Comparison of ENCODE assay signal across 8 cellular contexts in the genomic region with DNA sequence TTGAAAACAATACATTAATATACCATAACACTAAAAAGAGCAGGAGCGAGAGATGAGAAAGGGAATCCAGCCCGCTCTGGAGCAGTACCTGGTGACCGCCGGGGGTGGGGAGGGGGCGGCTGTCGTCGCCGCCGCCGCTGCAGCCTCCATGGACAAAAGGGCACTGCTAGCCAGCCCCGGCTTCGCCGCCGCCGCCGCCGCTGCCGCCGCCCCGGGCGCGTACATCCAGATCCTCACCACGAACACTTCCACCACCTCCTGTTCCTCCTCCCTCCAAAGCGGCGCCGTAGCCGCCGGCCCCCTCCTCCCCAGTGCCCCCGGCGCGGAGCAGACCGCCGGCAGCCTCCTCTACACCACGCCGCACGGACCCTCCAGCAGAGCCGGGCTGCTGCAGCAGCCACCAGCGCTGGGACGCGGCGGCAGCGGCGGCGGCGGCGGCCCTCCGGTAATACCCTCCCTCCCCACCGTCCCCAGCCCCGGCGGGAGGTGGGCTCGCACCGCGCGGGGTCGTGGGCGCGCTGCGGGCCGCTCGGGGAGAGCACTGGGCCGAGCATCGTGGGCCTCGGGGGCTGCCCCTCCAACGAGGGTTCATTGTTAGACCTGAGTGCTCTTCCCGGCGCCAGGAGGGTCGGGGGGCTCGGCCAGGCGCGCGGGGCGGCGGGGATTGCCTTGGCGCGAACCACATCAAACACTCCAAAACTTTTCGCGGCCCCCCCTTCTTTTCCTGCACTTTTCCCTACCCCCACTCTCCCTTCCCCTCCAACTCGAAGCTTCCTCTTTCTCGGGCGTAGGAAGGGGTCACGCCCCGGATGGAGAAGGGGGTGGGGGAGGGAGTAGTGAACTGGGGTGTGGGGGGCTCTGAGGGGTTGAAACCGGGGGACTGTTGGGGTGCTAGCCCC. TPM values are rescaled to one million over a fixed set of nuclear protein-coding genes. Genes with fewer than 3 reads are reported as not detected.
DNase-seq lines count a peak whose midpoint lies in the region; ATAC-seq, FAIRE-seq and TF ChIP-seq lines count a peak whose summit lies in the region.

No MANE protein-coding gene starts in this region.

- intact Hi-C loops in endothelial cell of umbilical vein (cut with micrococcal nuclease) (loop anchor here (1.0 to 5.0 kb wide), 4 partner anchors 80 to 1187 kb away; no protein-coding TSS in a partner anchor), mucosa of descending colon (cut with DNase I, micrococcal nuclease) (no loop called here)

- CTCF ChIA-PET in endothelial cell of umbilical vein (lab: Charles Lee) = interaction anchor here (0.6 to 3.9 kb wide), 8 partner anchors 14 to 129 kb away, joined by 3 to 62 read pairs (median 22); no protein-coding TSS in a partner anchor

- H4K20me1 ChIP-seq in endothelial cell of umbilical vein (replicated peaks; ENCODE audit: control insufficient read depth, extremely low read depth, insufficient read depth, low read length) = peaks cover 2% of the 10 kb centered on the region

- H3K9me3 ChIP-seq in endothelial cell of umbilical vein (replicated peaks; ENCODE audit: control insufficient read depth, insufficient read depth, low read length) (no peaks in the 10 kb centered on the region), mucosa of descending colon (no peaks in the 10 kb centered on the region)

- TF ChIP-seq POLR2A in GM18951 (IDR thresholded peaks at IDR 0.05; ENCODE audit: extremely low read depth, insufficient read depth, insufficient read length) (peak; percentile 48), endothelial cell of umbilical vein (IDR thresholded peaks at IDR 0.05; ENCODE audit: low read depth, low read length) (peak; percentile 52)

- dilution Hi-C loops in endothelial cell of umbilical vein (cut with MboI; ENCODE audit: extremely low pct_ligation_motif_present, low sequenced_read_pairs) = no loop called here

- BruUV-seq in endothelial cell of umbilical vein (replicated peaks; lab: Mats Ljungman, UMichigan) = no TSS peak

- ATAC-seq in mucosa of descending colon = peak; percentile 42
- ATAC-seq in GM18520 (IDR thresholded peaks at IDR 0.05; ENCODE audit: unreplicated experiment) = no peak

- POLR2A ChIA-PET in endothelial cell of umbilical vein (lab: Charles Lee) = interaction anchor here (0.6 to 0.7 kb wide), 3 partner anchors 24 to 188 kb away, joined by 4 to 5 read pairs (median 4); no protein-coding TSS in a partner anchor

- TF ChIP-seq CTCF in endothelial cell of umbilical vein (IDR thresholded peaks at IDR 0.05; ENCODE audit: extremely low read depth in 1 of 2, insufficient read depth in 1 of 2, low read depth in 1 of 2, low read length in 2 of 2) (no peak), mucosa of descending colon (IDR thresholded peaks at IDR 0.05) (no peak)

- H3K27me3 ChIP-seq in ACC112 (ENCODE audit: insufficient read depth, low read length) (no peaks in the 10 kb centered on the region), endothelial cell of umbilical vein (ENCODE audit: control insufficient read depth in 2 of 2, insufficient read depth in 2 of 2, low read length in 2 of 2) (no peaks in the 10 kb centered on the region)

- H3K27ac ChIP-seq in ACC112 (ENCODE audit: low read depth, low read length) (peak overlapping the region; percentile 86), endothelial cell of umbilical vein (ENCODE audit: insufficient read depth, low read depth, low read length) (peak overlapping the region; percentile 56)

- H3K4me3 ChIP-seq in ACC112 (ENCODE audit: low read depth, low read length) (peak overlapping the region; percentile 89), endothelial cell of umbilical vein (replicated peaks in 1 of 3; ENCODE audit: insufficient read depth in 1 of 3, low read depth in 1 of 3, low read length in 3 of 3) (peak overlapping the region; percentile 64 to 78 (median 69)), mucosa of descending colon (peak overlapping the region; percentile 46)

- FAIRE-seq in endothelial cell of umbilical vein (lab: Jason Lieb, UNC) = peak; percentile 83

- H3K36me3 ChIP-seq in ACC112 (ENCODE audit: insufficient read depth, low read length) (peaks cover 3% of the 10 kb centered on the region; the same call in 1 of the 2 replicates), endothelial cell of umbilical vein (ENCODE audit: control insufficient read depth in 2 of 2, extremely low read depth in 1 of 2, insufficient read depth in 2 of 2, low read length in 2 of 2) (peaks cover 2 to 4% of the 10 kb centered on the region in 2 experiments), mucosa of descending colon (ENCODE audit: low read depth) (peaks cover 6% of the 10 kb centered on the region)

- H3K9ac ChIP-seq in endothelial cell of umbilical vein (replicated peaks; ENCODE audit: extremely low read depth, insufficient read depth, low read length) = peak overlapping the region; percentile 67

- H3K79me2 ChIP-seq in ACC112 (ENCODE audit: control insufficient read depth, insufficient read depth, low read length, unreplicated experiment) (peaks cover 46% of the 10 kb centered on the region), endothelial cell of umbilical vein (ENCODE audit: control insufficient read depth, insufficient read depth, low read length) (peaks cover 38% of the 10 kb centered on the region)

- no peaks in the 10 kb centered on the region for H3K9me1 ChIP-seq in endothelial cell of umbilical vein (replicated peaks; ENCODE audit: control insufficient read depth, extremely low read depth, insufficient read depth, low read length)

- in situ Hi-C loops in GM18951 (cut with MboI; ENCODE audit: low sequenced_read_pairs, unreplicated experiment) = no loop called here

- H3K4me2 ChIP-seq in endothelial cell of umbilical vein (ENCODE audit: insufficient read depth, low read length) = peak overlapping the region; percentile 48

- H2AFZ ChIP-seq in ACC112 (ENCODE audit: low read length, unreplicated experiment) = peak overlapping the region; percentile 66
- no peak overlapping the region for H2AFZ ChIP-seq in endothelial cell of umbilical vein (ENCODE audit: low read depth, low read length)

- DNase-seq in NCI-H510A treated with DMSO at 0.1 percent for 48 hours (lab: John Stamatoyannopoulos, UW) = peak; percentile 33
- DNase-seq in activated CD8-positive, alpha-beta memory T cell treated with anti-CD3 and anti-CD28 coated beads for 24 hours = peak; percentile 81
- peak; percentile 42 for DNase-seq in endothelial cell of umbilical vein (ENCODE audit: low read depth, low spot score)
- peak; percentile 67 to 78 (median 71) for DNase-seq in mucosa of descending colon
- peak; percentile 11 to 67 (median 40) for DNase-seq in stimulated activated naive CD4-positive, alpha-beta T cell (lab: John Stamatoyannopoulos, UW)

- H3K4me1 ChIP-seq in ACC112 (ENCODE audit: control insufficient read depth, insufficient read depth, low read length, unreplicated experiment) (peaks cover 2% of the 10 kb centered on the region), endothelial cell of umbilical vein (ENCODE audit: control insufficient read depth, extremely low read depth, insufficient read depth, low read length) (peaks cover 9% of the 10 kb centered on the region), mucosa of descending colon (ENCODE audit: low read depth) (peaks cover 13% of the 10 kb centered on the region)

TF ChIP-seq in endothelial cell of umbilical vein, 7 proteins besides CTCF, POLR2A, EP300 and RAD21:
- TF ChIP-seq MAX (IDR thresholded peaks at IDR 0.05; ENCODE audit: insufficient read depth, insufficient read length) (no peak), POLR2AphosphoS5 (IDR thresholded peaks at IDR 0.05; ENCODE audit: insufficient read depth, low read depth, low read length) (peak; percentile 37), GATA2 (IDR thresholded peaks at IDR 0.05; ENCODE audit: insufficient read depth, insufficient read length, low read depth, low read length) (no peak), FOS (IDR thresholded peaks at IDR 0.05; ENCODE audit: borderline replicate concordance, insufficient read depth, low read length) (no peak)

RNA-seq across cellular contexts. Expression of gene E2F3, which starts 0.8 kb away (rescaled TPM):
- total RNA-seq in endothelial cell of umbilical vein (21.2 and 22.0 TPM in 2 replicates), mucosa of descending colon (10 to 100 TPM in 1 of 3 donors, 1 to 10 TPM in 2; 7.6 to 10.0 (median 7.9) TPM)
- polyA plus RNA-seq in endothelial cell of umbilical vein = 6.1 and 8.6 TPM in 2 replicates
- polyA plus RNA-seq in endothelial cell of umbilical vein (2011; cell fraction: cytosol; rRNA removed) = 8.7 and 9.7 TPM in 2 replicates
- polyA plus RNA-seq in endothelial cell of umbilical vein (2011; cell fraction: nucleus; rRNA removed) = 28.7 and 34.2 TPM in 2 replicates
- polyA plus RNA-seq in endothelial cell of umbilical vein (2012) = 8.8 and 12.0 TPM in 2 replicates
- polyA minus RNA-seq in endothelial cell of umbilical vein = 11.3 and 14.1 TPM in 2 replicates
- polyA minus RNA-seq in endothelial cell of umbilical vein (2011; cell fraction: cytosol; rRNA and poly(A)+ RNA removed) = 11.5 TPM
- 10.8 and 16.3 TPM in 2 replicates for polyA minus RNA-seq in endothelial cell of umbilical vein (2011; cell fraction: nucleus; rRNA and poly(A)+ RNA removed)
